In genomic region chr15:35443376-35443775, GRCh38 we compare ENCODE assay signal across 26 cellular contexts.
DNase-seq lines count a peak whose midpoint lies in the region; ATAC-seq and TF ChIP-seq lines count a peak whose summit lies in the region.
"Had no signal": no experiment of that assay in that cellular context is flagged by ENCODE, and none has a peak within 500 bp of the region (broad histone marks: within the 10 kb centered on the region; RNA-seq: fewer than 3 reads in every experiment).

No MANE protein-coding gene starts in this region.

- no peaks in the 10 kb centered on the region for H3K79me2 ChIP-seq in smooth muscle cell (ENCODE audit: low read depth)

- no peaks in the 10 kb centered on the region for H3K9me3 ChIP-seq in mesodermal cell (ENCODE audit: control insufficient read depth, low read length)
- H3K9me3 ChIP-seq in smooth muscle cell (replicated peaks; ENCODE audit: low read depth) = no peaks in the 10 kb centered on the region
- H3K9me3 ChIP-seq: A549, HAP-1, MG63 had no signal

- H3K4me3 Mint-ChIP-seq in WTC11 = no peak overlapping the region
- H3K4me3 Mint-ChIP-seq: B cell; CD8-positive, alpha-beta memory T cell had no signal

- H3K27me3 Mint-ChIP-seq in WTC11 (ENCODE audit: low read depth) = no peaks in the 10 kb centered on the region
- H3K27me3 Mint-ChIP-seq: B cell; CD8-positive, alpha-beta memory T cell had no signal

- CTCF ChIA-PET in WTC11 (lab: Charles Lee) = interaction anchor here (0.8 to 5.4 kb wide), 9 partner anchors 15 to 382 kb away, joined by 3 to 159 read pairs (median 3); no protein-coding TSS in a partner anchor

- peaks cover 16% of the 10 kb centered on the region for H3K9me3 Mint-ChIP-seq in WTC11

- in situ Hi-C loops in G401 (cut with HindIII; ENCODE audit: low sequenced_read_pairs) = loop anchor here (25.0 kb wide), 1 partner anchor 106 kb away; no protein-coding TSS in a partner anchor

- H3K36me3 Mint-ChIP-seq in WTC11 = peaks cover 14% of the 10 kb centered on the region

- no peaks in the 10 kb centered on the region for H4K20me1 ChIP-seq in smooth muscle cell (ENCODE audit: low read depth)

- H3F3A ChIP-seq in smooth muscle cell (ENCODE audit: low read depth) = no peaks in the 10 kb centered on the region

- H3K27ac ChIP-seq in mesodermal cell (ENCODE audit: low read depth, low read length, severe bottlenecking) = peak overlapping the region; percentile 26
- H3K27ac ChIP-seq in smooth muscle cell (ENCODE audit: low read depth) = peak overlapping the region; percentile 59
- H3K27ac ChIP-seq: A549, C4-2B, GM23248 had no signal

- POLR2A ChIA-PET in WTC11 (lab: Charles Lee) = no interaction called here

- DNase-seq in G401 (ENCODE audit: low spot score) (peak; percentile 56), WTC11 (ENCODE audit: low spot score) (no peak), smooth muscle cell (lab: John Stamatoyannopoulos, UW; ENCODE audit: unreplicated experiment) (no peak), NCI-H1694 treated with DMSO at 0.1 percent for 48 hours (lab: John Stamatoyannopoulos, UW) (no peak), NCI-H526 (lab: John Stamatoyannopoulos, UW) (no peak)
- DNase-seq: CD8-positive, alpha-beta memory T cell; DMS 273 treated with DMSO at 0.1 percent for 48 hours; DMS79; IMR-90; KG1; MG63; NCI-H1436; NCI-H187 treated with DMSO at 0.1 percent for 48 hours; NCI-H2107; NCI-H524 treated with DMSO at 0.1 percent for 48 hours; NCI-H82; NK-92 treated with Interleukin-12 subunit alpha and Interleukin-12 subunit beta, amount 100 ng/mL, for 24 hours; PC-3 had no signal

- H3K27me3 ChIP-seq in smooth muscle cell (ENCODE audit: low read depth) = no peaks in the 10 kb centered on the region
- H3K27me3 ChIP-seq: MG63 had no signal

- no peak overlapping the region for H3K4me3 ChIP-seq in mesodermal cell (ENCODE audit: extremely low read depth, insufficient read depth, low read length, poor library complexity, severe bottlenecking)
- H3K4me3 ChIP-seq in smooth muscle cell = no peak overlapping the region
- H3K4me3 ChIP-seq: A549, GM23248, HAP-1, MG63 had no signal

- H3K4me1 ChIP-seq in mesodermal cell (ENCODE audit: control insufficient read depth, insufficient read depth, low read length, poor library complexity, severe bottlenecking) = peaks cover 9% of the 10 kb centered on the region
- no peaks in the 10 kb centered on the region for H3K4me1 ChIP-seq in smooth muscle cell (ENCODE audit: low read depth)
- H3K4me1 ChIP-seq: HAP-1 had no signal

- TF ChIP-seq CTCF in WTC11 (IDR thresholded peaks at IDR 0.05) (no peak), smooth muscle cell (IDR thresholded peaks at IDR 0.05; ENCODE audit: borderline replicate concordance, insufficient read depth, poor library complexity, severe bottlenecking) (no peak)

- ATAC-seq in WTC11 = no peak
- ATAC-seq in GM18870 (IDR thresholded peaks at IDR 0.05; ENCODE audit: unreplicated experiment) = no peak
- ATAC-seq: A549, PC-3, SK-N-SH treated with all-trans-retinoic acid at 6 μM for 48 hours had no signal

- H3K36me3 ChIP-seq in mesodermal cell (ENCODE audit: control insufficient read depth, insufficient read depth, low read length) (no peaks in the 10 kb centered on the region), smooth muscle cell (ENCODE audit: low read depth) (no peaks in the 10 kb centered on the region)
- H3K36me3 ChIP-seq: HAP-1, MG63 had no signal

- H3K4me2 ChIP-seq in smooth muscle cell = no peak overlapping the region
- H3K4me2 ChIP-seq: A549 had no signal

- H3K4me1 Mint-ChIP-seq in WTC11 = peaks cover 32% of the 10 kb centered on the region
- H3K4me1 Mint-ChIP-seq: B cell; CD8-positive, alpha-beta memory T cell had no signal

- peak overlapping the region; percentile 85; the same call in 1 of the 2 replicates for H3K27ac Mint-ChIP-seq in WTC11
- H3K27ac Mint-ChIP-seq: B cell had no signal

- H2AFZ ChIP-seq in smooth muscle cell (ENCODE audit: low read depth) = no peak overlapping the region
- H2AFZ ChIP-seq: GM23248 had no signal

- no peak overlapping the region for H3K9ac ChIP-seq in smooth muscle cell (ENCODE audit: low read depth)
- H3K9ac ChIP-seq: GM23248 had no signal

TF ChIP-seq in WTC11, 78 proteins besides CTCF, POLR2A, EP300 and RAD21:
- TF ChIP-seq AFF4 (CRISPR knock-in tag; IDR thresholded peaks at IDR 0.05; ENCODE audit: borderline replicate concordance) (no peak), CDX4 (CRISPR knock-in tag; IDR thresholded peaks at IDR 0.05; ENCODE audit: borderline replicate concordance) (no peak), ZNF425 (CRISPR knock-in tag; conservative IDR thresholded peaks at IDR 0.05) (no peak), JUN (CRISPR knock-in tag; IDR thresholded peaks at IDR 0.05) (no peak), SMAD4 (CRISPR knock-in tag; IDR thresholded peaks at IDR 0.05) (no peak), MLX (CRISPR knock-in tag; IDR thresholded peaks at IDR 0.05) (no peak), MYBL2 (CRISPR knock-in tag; IDR thresholded peaks at IDR 0.05) (no peak), ZNF219 (CRISPR knock-in tag; IDR thresholded peaks at IDR 0.05; ENCODE audit: borderline replicate concordance) (no peak), HMGA2 (CRISPR knock-in tag; IDR thresholded peaks at IDR 0.05) (no peak), TEAD4 (CRISPR knock-in tag; IDR thresholded peaks at IDR 0.05) (no peak), CREM (CRISPR knock-in tag; IDR thresholded peaks at IDR 0.05) (no peak)
